Comparison of ENCODE assay signal across 21 cellular contexts in genomic region chr16:9603316-9603715, GRCh38.
DNase-seq lines count a peak whose midpoint lies in the region; ATAC-seq, FAIRE-seq and TF ChIP-seq lines count a peak whose summit lies in the region.
"Had no signal": no experiment of that assay in that cellular context is flagged by ENCODE, and none has a peak within 500 bp of the region (broad histone marks: within the 10 kb centered on the region; RNA-seq: fewer than 3 reads in every experiment).

No MANE protein-coding gene starts in this region.

- POLR2A ChIA-PET in HepG2 (lab: Yijun Ruan, JAX), result no interaction called here
- POLR2A ChIA-PET in H1 (lab: Charles Lee; ENCODE audit: partially characterized antibody), result interaction anchor here (1.0 kb wide), 1 partner anchor 109 kb away, joined by 3 read pairs; no protein-coding TSS in a partner anchor

- intact Hi-C loops in HepG2 (cut with micrococcal nuclease; ENCODE audit: unreplicated experiment), result no loop called here
- intact Hi-C loops in right lobe of liver (cut with DNase I), result no loop called here

- no peak overlapping the region for H3K4me3 Mint-ChIP-seq in stimulated activated effector memory CD8-positive, alpha-beta T cell treated with anti-CD3 and anti-CD28 coated beads, Interleukin-12 subunit alpha, Interleukin-12 subunit beta, amount 100 ng/mL, for 72 hours
- H3K4me3 Mint-ChIP-seq: CD4-positive, CD25-positive, alpha-beta regulatory T cell; CD8-positive, alpha-beta memory T cell had no signal

- H3K18ac ChIP-seq in H1 (ENCODE audit: extremely low read depth, low read length), result no peak overlapping the region

- no peak for TF ChIP-seq RAD21 in HepG2 (CRISPR knock-in tag; IDR thresholded peaks at IDR 0.05)
- no peak for TF ChIP-seq RAD21 in H1 (IDR thresholded peaks at IDR 0.05 in 1 of 2, conservative IDR thresholded peaks at IDR 0.05 in 1 of 2; ENCODE audit: low read depth in 2 of 2, low read length in 2 of 2)

- H3K14ac ChIP-seq in H1 (ENCODE audit: insufficient read length), result no peak overlapping the region

- 19% methylated on average over 7 of the region's 7 CpGs for WGBS in HepG2 (ENCODE audit: low lambda C conversion rate)
- WGBS in right lobe of liver (ENCODE audit: insufficient coverage, low coverage, low lambda C conversion rate, missing lambda C conversion rate), result 50% methylated on average over 5 of the region's 7 CpGs
- WGBS in H1 (ENCODE audit: extremely low coverage in 1 of 2, insufficient coverage in 1 of 2, insufficient read length in 1 of 2, insufficient replicate concordance in 2 of 2, low coverage in 1 of 2, low lambda C conversion rate in 2 of 2, missing lambda C conversion rate in 1 of 2), 2 experiments, result 89% methylated on average over 7 of the region's 7 CpGs; no CpG with 5 or more reads in 1 of the 2 experiments

- H4K8ac ChIP-seq in H1 (ENCODE audit: extremely low read depth, insufficient read depth, low read length), result no peak overlapping the region

- H3K9me3 ChIP-seq in HepG2 (ENCODE audit: low read length), result no peaks in the 10 kb centered on the region
- no peaks in the 10 kb centered on the region for H3K9me3 ChIP-seq in right lobe of liver
- no peaks in the 10 kb centered on the region for H3K9me3 ChIP-seq in H1 (ENCODE audit: insufficient read depth in 2 of 2, low read depth in 1 of 2, low read length in 1 of 2)

- H4K5ac ChIP-seq in H1 (ENCODE audit: insufficient read length, low read depth, low read length), result no peak overlapping the region

- H3K4me2 ChIP-seq in HepG2 (ENCODE audit: low read depth, low read length) (no peak overlapping the region), H1 (ENCODE audit: insufficient read depth in 1 of 2, low read depth in 2 of 2, low read length in 2 of 2) (no peak overlapping the region)

- H2BK120ac ChIP-seq in H1 (replicated peaks; ENCODE audit: low read depth, low read length), result no peak overlapping the region

- no peak overlapping the region for H3K23ac ChIP-seq in H1 (ENCODE audit: insufficient read length)

- no peak overlapping the region for H3K4ac ChIP-seq in H1 (replicated peaks; ENCODE audit: insufficient read length, low read depth, low read length)

- H3K36me3 ChIP-seq in HepG2 (replicated peaks in 1 of 2; ENCODE audit: control insufficient read depth in 1 of 2, insufficient read depth in 2 of 2, low read length in 2 of 2) (no peaks in the 10 kb centered on the region), right lobe of liver (no peaks in the 10 kb centered on the region), H1 (ENCODE audit: control insufficient read depth in 2 of 4, insufficient read depth in 4 of 4, low read length in 3 of 4) (no peaks in the 10 kb centered on the region)

- DNase-seq in HepG2 (ENCODE audit: low spot score), result no peak
- DNase-seq in right lobe of liver, result no peak
- DNase-seq in NAMALWA (ENCODE audit: low spot score), result peak; percentile 6
- no peak for DNase-seq in H1 (ENCODE audit: low read depth in 1 of 2, low spot score in 2 of 2)
- DNase-seq in stimulated activated effector memory CD8-positive, alpha-beta T cell treated with anti-CD3 and anti-CD28 coated beads, Interleukin-12 subunit alpha, Interleukin-12 subunit beta, amount 100 ng/mL, for 72 hours (ENCODE audit: low spot score in 2 of 2), result no peak
- DNase-seq: 8988T; C1 segment of cervical spinal cord; CD4-positive, CD25-positive, alpha-beta regulatory T cell; CD8-positive, alpha-beta memory T cell; COR-L47; DMS 273 treated with DMSO at 0.1 percent for 48 hours; DMS53; DND-41; GM23248; H7 had no signal

- H2BK12ac ChIP-seq in H1 (ENCODE audit: low read depth, low read length), result no peak overlapping the region

- TF ChIP-seq POLR2A in HepG2 (IDR thresholded peaks at IDR 0.05; ENCODE audit: insufficient read depth in 1 of 2, low read depth in 2 of 2, low read length in 2 of 2), result no peak
- no peak for TF ChIP-seq POLR2A in right lobe of liver (IDR thresholded peaks at IDR 0.05)
- TF ChIP-seq POLR2A in H1 (IDR thresholded peaks at IDR 0.05; ENCODE audit: control extremely low read depth in 1 of 2, low read depth in 2 of 2, low read length in 2 of 2), result no peak

- FAIRE-seq in HepG2 (lab: Jason Lieb, UNC) (no peak), H1 (lab: Jason Lieb, UNC) (no peak)
- FAIRE-seq: G401.6, GM12891, GM19239 had no signal

- no peak overlapping the region for H3K27ac Mint-ChIP-seq in stimulated activated effector memory CD8-positive, alpha-beta T cell treated with anti-CD3 and anti-CD28 coated beads, Interleukin-12 subunit alpha, Interleukin-12 subunit beta, amount 100 ng/mL, for 72 hours
- H3K27ac Mint-ChIP-seq: CD4-positive, CD25-positive, alpha-beta regulatory T cell; CD8-positive, alpha-beta memory T cell had no signal

- no peaks in the 10 kb centered on the region for H3K4me1 Mint-ChIP-seq in stimulated activated effector memory CD8-positive, alpha-beta T cell treated with anti-CD3 and anti-CD28 coated beads, Interleukin-12 subunit alpha, Interleukin-12 subunit beta, amount 100 ng/mL, for 72 hours
- H3K4me1 Mint-ChIP-seq: CD4-positive, CD25-positive, alpha-beta regulatory T cell; CD8-positive, alpha-beta memory T cell had no signal

- no peak overlapping the region for H2BK20ac ChIP-seq in H1 (ENCODE audit: low read length)

- TF ChIP-seq CTCF in HepG2 (CRISPR knock-in tag; IDR thresholded peaks at IDR 0.05), result no peak
- TF ChIP-seq CTCF in right lobe of liver (IDR thresholded peaks at IDR 0.05), result no peak
- no peak for TF ChIP-seq CTCF in H1 (IDR thresholded peaks at IDR 0.05; ENCODE audit: control extremely low read depth in 1 of 3, insufficient read depth in 1 of 3, low read depth in 1 of 3, low read length in 3 of 3)

- CTCF ChIA-PET in HepG2 (lab: Yijun Ruan, JAX; ENCODE audit: low intra/inter-chr PET ratio, low total read pairs) (no interaction called here), H1 (lab: Charles Lee; ENCODE audit: partially characterized antibody) (interaction anchor here (0.6 kb wide), 3 partner anchors 13 to 452 kb away, joined by 3 read pairs; no protein-coding TSS in a partner anchor)

- H3K4me1 ChIP-seq in HepG2 (ENCODE audit: insufficient read depth, low read length) (no peaks in the 10 kb centered on the region), right lobe of liver (no peaks in the 10 kb centered on the region), H1 (replicated peaks in 1 of 4; ENCODE audit: control insufficient read depth in 3 of 4, insufficient read depth in 4 of 4, low read length in 3 of 4) (no peaks in the 10 kb centered on the region)

- H3K4me3 ChIP-seq in HepG2 (replicated peaks in 1 of 3; ENCODE audit: insufficient read depth in 1 of 3, low read depth in 2 of 3, low read length in 3 of 3) (no peak overlapping the region), right lobe of liver (no peak overlapping the region), H1 (ENCODE audit: extremely low read depth in 1 of 4, insufficient read depth in 2 of 4, low read depth in 3 of 4, low read length in 4 of 4) (no peak overlapping the region)
- H3K4me3 ChIP-seq: GM23248 had no signal

- H3K27ac ChIP-seq in HepG2 (ENCODE audit: extremely low read length, insufficient read depth, low read length) (no peak overlapping the region), right lobe of liver (no peak overlapping the region), H1 (ENCODE audit: low read depth, low read length) (no peak overlapping the region)
- H3K27ac ChIP-seq: GM23248 had no signal

- no peak overlapping the region for H4K91ac ChIP-seq in H1 (replicated peaks; ENCODE audit: insufficient read length, low read length)

- ATAC-seq in HepG2 (no peak), right lobe of liver (no peak), HG03196 (IDR thresholded peaks at IDR 0.05; ENCODE audit: unreplicated experiment) (no peak), GM21367 (IDR thresholded peaks at IDR 0.05; ENCODE audit: unreplicated experiment) (no peak)
- no peak for ATAC-seq in stimulated activated effector memory CD8-positive, alpha-beta T cell treated with anti-CD3 and anti-CD28 coated beads, Interleukin-12 subunit alpha, Interleukin-12 subunit beta, amount 100 ng/mL, for 72 hours
- ATAC-seq: HCT116 had no signal

- no TSS peak for BruUV-seq in HepG2 (replicated peaks; lab: Mats Ljungman, UMichigan)

- H3K79me1 ChIP-seq in H1 (ENCODE audit: low read depth, low read length), result no peaks in the 10 kb centered on the region

- H2AFZ ChIP-seq in HepG2 (ENCODE audit: low read length) (no peak overlapping the region), H1 (ENCODE audit: low read length) (peak overlapping the region; percentile 93; the same call in 1 of the 2 replicates)
- H2AFZ ChIP-seq: GM23248 had no signal

- no peaks in the 10 kb centered on the region for H3K23me2 ChIP-seq in H1 (ENCODE audit: low read depth, low read length)

- H4K20me1 ChIP-seq in HepG2 (ENCODE audit: insufficient read depth, low read length) (no peaks in the 10 kb centered on the region), H1 (replicated peaks in 1 of 2; ENCODE audit: control insufficient read depth in 1 of 2, insufficient read depth in 2 of 2, low read length in 2 of 2) (no peaks in the 10 kb centered on the region)

- H2BK15ac ChIP-seq in H1 (ENCODE audit: low read length), result no peak overlapping the region

- H3K9me3 Mint-ChIP-seq in stimulated activated effector memory CD8-positive, alpha-beta T cell treated with anti-CD3 and anti-CD28 coated beads, Interleukin-12 subunit alpha, Interleukin-12 subunit beta, amount 100 ng/mL, for 72 hours, result peaks cover 2% of the 10 kb centered on the region

- no peak for TF ChIP-seq EP300 in HepG2 (IDR thresholded peaks at IDR 0.05; ENCODE audit: low read depth in 2 of 2, low read length in 2 of 2)
- no peak for TF ChIP-seq EP300 in HepG2 (CRISPR knock-in tag; IDR thresholded peaks at IDR 0.05; ENCODE audit: borderline replicate concordance)
- no peak for TF ChIP-seq EP300 in H1 (IDR thresholded peaks at IDR 0.05; ENCODE audit: borderline replicate concordance in 1 of 2, low read depth in 2 of 2, low read length in 2 of 2)

- in situ Hi-C loops in HepG2 (cut with HindIII; ENCODE audit: extremely low pct_ligation_motif_present, low pct_unique_long_range_greater_than_20kb), result no loop called here

- H3K9ac ChIP-seq in HepG2 (ENCODE audit: insufficient read depth, low read depth, low read length) (no peak overlapping the region), H1 (replicated peaks in 1 of 4; ENCODE audit: extremely low read depth in 1 of 4, low read depth in 3 of 4, low read length in 3 of 4) (no peak overlapping the region)
- H3K9ac ChIP-seq: GM23248 had no signal

- no peaks in the 10 kb centered on the region for H3K79me2 ChIP-seq in HepG2 (ENCODE audit: insufficient read depth, low read length)
- no peaks in the 10 kb centered on the region for H3K79me2 ChIP-seq in H1 (ENCODE audit: control insufficient read depth in 1 of 2, insufficient read depth in 2 of 2, low read length in 2 of 2)

- no peak overlapping the region for H2AK5ac ChIP-seq in H1 (ENCODE audit: low read depth, low read length)

- no peak overlapping the region for H3K56ac ChIP-seq in H1 (replicated peaks; ENCODE audit: insufficient read length, low read depth, low read length)

- H3K36me3 Mint-ChIP-seq in stimulated activated effector memory CD8-positive, alpha-beta T cell treated with anti-CD3 and anti-CD28 coated beads, Interleukin-12 subunit alpha, Interleukin-12 subunit beta, amount 100 ng/mL, for 72 hours, result no peaks in the 10 kb centered on the region
- H3K36me3 Mint-ChIP-seq: CD4-positive, CD25-positive, alpha-beta regulatory T cell; CD8-positive, alpha-beta memory T cell had no signal

- no peak overlapping the region for H2BK5ac ChIP-seq in H1 (ENCODE audit: low read depth, low read length)

- H3K27me3 ChIP-seq in HepG2 (ENCODE audit: control insufficient read depth in 1 of 2, insufficient read depth in 2 of 2, low read length in 2 of 2) (peaks cover 0 to 31% of the 10 kb centered on the region in 2 experiments; a peak in 2 of 5 replicates), right lobe of liver (no peaks in the 10 kb centered on the region), H1 (replicated peaks in 1 of 4; ENCODE audit: control insufficient read depth in 3 of 4, extremely low read depth in 1 of 4, insufficient read depth in 3 of 4, low read length in 3 of 4) (no peaks in the 10 kb centered on the region)

Comparison
In these comparisons a context has a peak if more than half of its experiments do, and no peak if none do; other contexts are left out.
1. Of the 41 proteins assayed by ChIP-seq in both HepG2 and H1: peak only in HepG2: CREB1; only in H1: none; in both: none; in neither: 39; mixed calls (peak in some experiments, not most) for 1.